In genomic region chr16:13453938-13454553, GRCh38 we compare ENCODE assay signal across 8 cellular contexts.
A peak's percentile ranks its signal among the peaks of the same experiment; 100 is the strongest.
DNase-seq lines count a peak whose midpoint lies in the region; ATAC-seq and TF ChIP-seq lines count a peak whose summit lies in the region.

No MANE protein-coding gene starts in this region.

- no peaks in the 10 kb centered on the region for H3K36me3 ChIP-seq in upper lobe of left lung

- no peaks in the 10 kb centered on the region for H3K36me3 Mint-ChIP-seq in activated naive CD4-positive, alpha-beta T cell treated with anti-CD3 and anti-CD28 coated beads, Interleukin-2, amount 10 ng/mL, durations not matched to agents 7 days and 5 days
- no peaks in the 10 kb centered on the region for H3K36me3 Mint-ChIP-seq in activated CD8-positive, alpha-beta memory T cell treated with anti-CD3 and anti-CD28 coated beads, Interleukin-2, amount 10 ng/mL, durations not matched to agents 7 days and 5 days

- H3K27me3 Mint-ChIP-seq in activated naive CD4-positive, alpha-beta T cell treated with anti-CD3 and anti-CD28 coated beads, Interleukin-2, amount 10 ng/mL, durations not matched to agents 7 days and 5 days = no peaks in the 10 kb centered on the region
- H3K27me3 Mint-ChIP-seq in activated CD8-positive, alpha-beta memory T cell treated with anti-CD3 and anti-CD28 coated beads, Interleukin-2, amount 10 ng/mL, durations not matched to agents 7 days and 5 days = no peaks in the 10 kb centered on the region

- no peaks in the 10 kb centered on the region for H3K9me3 ChIP-seq in upper lobe of left lung

- TF ChIP-seq CTCF in upper lobe of left lung (IDR thresholded peaks at IDR 0.05) = peak in 3 of 6 experiments; percentile 16 to 31 (median 30)

- H3K4me1 ChIP-seq in upper lobe of left lung = no peaks in the 10 kb centered on the region

- H3K4me1 Mint-ChIP-seq in activated naive CD4-positive, alpha-beta T cell treated with anti-CD3 and anti-CD28 coated beads, Interleukin-2, amount 10 ng/mL, durations not matched to agents 7 days and 5 days = no peaks in the 10 kb centered on the region
- H3K4me1 Mint-ChIP-seq in activated CD8-positive, alpha-beta memory T cell treated with anti-CD3 and anti-CD28 coated beads, Interleukin-2, amount 10 ng/mL, durations not matched to agents 7 days and 5 days = no peaks in the 10 kb centered on the region

- H3K27ac Mint-ChIP-seq in activated naive CD4-positive, alpha-beta T cell treated with anti-CD3 and anti-CD28 coated beads, Interleukin-2, amount 10 ng/mL, durations not matched to agents 7 days and 5 days = no peak overlapping the region
- no peak overlapping the region for H3K27ac Mint-ChIP-seq in activated CD8-positive, alpha-beta memory T cell treated with anti-CD3 and anti-CD28 coated beads, Interleukin-2, amount 10 ng/mL, durations not matched to agents 7 days and 5 days

- H3K9me3 Mint-ChIP-seq in activated naive CD4-positive, alpha-beta T cell treated with anti-CD3 and anti-CD28 coated beads, Interleukin-2, amount 10 ng/mL, durations not matched to agents 7 days and 5 days = no peaks in the 10 kb centered on the region
- H3K9me3 Mint-ChIP-seq in activated CD8-positive, alpha-beta memory T cell treated with anti-CD3 and anti-CD28 coated beads, Interleukin-2, amount 10 ng/mL, durations not matched to agents 7 days and 5 days (ENCODE audit: low read depth) = no peaks in the 10 kb centered on the region

- no peak for ATAC-seq in activated CD8-positive, alpha-beta memory T cell treated with anti-CD3 and anti-CD28 coated beads, Interleukin-2, amount 10 ng/mL, durations not matched to agents 7 days and 5 days
- ATAC-seq in HG03354 (IDR thresholded peaks at IDR 0.05; ENCODE audit: poor library complexity, severe bottlenecking, unreplicated experiment) (no peak), upper lobe of left lung (ENCODE audit: low FRiP score in 2 of 2) (no peak)

- no peak for TF ChIP-seq EP300 in upper lobe of left lung (IDR thresholded peaks at IDR 0.05)

- no peak for TF ChIP-seq POLR2A in upper lobe of left lung (IDR thresholded peaks at IDR 0.05)

- DNase-seq in activated naive CD4-positive, alpha-beta T cell treated with anti-CD3 and anti-CD28 coated beads, Interleukin-2, amount 10 ng/mL, durations not matched to agents 7 days and 5 days = peak; percentile 34
- DNase-seq in activated naive CD4-positive, alpha-beta T cell treated with anti-CD3 and anti-CD28 coated beads, Interleukin-2, amount 50 U/mL, for 16 hours = no peak
- DNase-seq in NCI-H2029 (lab: John Stamatoyannopoulos, UW) (peak; percentile 45), astrocyte of the hippocampus (ENCODE audit: low read depth, low spot score) (peak; percentile 53), middle frontal gyrus (ENCODE audit: extremely low spot score, low spot score) (peak; percentile 11), upper lobe of left lung (no peak)
- DNase-seq in activated CD8-positive, alpha-beta memory T cell treated with anti-CD3 and anti-CD28 coated beads, Interleukin-2, amount 10 ng/mL, durations not matched to agents 7 days and 5 days = no peak

- no peaks in the 10 kb centered on the region for H3K27me3 ChIP-seq in upper lobe of left lung

- H3K4me3 ChIP-seq in upper lobe of left lung = no peak overlapping the region

- H3K4me3 Mint-ChIP-seq in activated naive CD4-positive, alpha-beta T cell treated with anti-CD3 and anti-CD28 coated beads, Interleukin-2, amount 10 ng/mL, durations not matched to agents 7 days and 5 days = no peak overlapping the region
- no peak overlapping the region for H3K4me3 Mint-ChIP-seq in activated CD8-positive, alpha-beta memory T cell treated with anti-CD3 and anti-CD28 coated beads, Interleukin-2, amount 10 ng/mL, durations not matched to agents 7 days and 5 days

- WGBS in upper lobe of left lung, 2 donors = 59 to 61% methylated on average over 10 of the region's 10 CpGs

- H3K27ac ChIP-seq in upper lobe of left lung = no peak overlapping the region

- CTCF ChIA-PET in activated naive CD4-positive, alpha-beta T cell treated with anti-CD3 and anti-CD28 coated beads, Interleukin-2, amount 10 ng/mL, durations not matched to agents 7 days and 5 days (lab: Charles Lee) = interaction anchor here (1.0 to 3.3 kb wide), 4 partner anchors 10 to 1359 kb away, joined by 3 to 22 read pairs (median 4); no protein-coding TSS in a partner anchor
- CTCF ChIA-PET in activated CD8-positive, alpha-beta memory T cell treated with anti-CD3 and anti-CD28 coated beads, Interleukin-2, amount 10 ng/mL, durations not matched to agents 7 days and 5 days (lab: Charles Lee) = interaction anchor here (0.8 to 1.7 kb wide), 2 partner anchors 1055 to 1359 kb away, joined by 3 to 8 read pairs; no protein-coding TSS in a partner anchor

Comparison
In these comparisons a context has a peak if more than half of its experiments do, and no peak if none do; other contexts are left out.
1. DNase-seq: peak in activated naive CD4-positive, alpha-beta T cell treated with anti-CD3 and anti-CD28 coated beads, Interleukin-2, amount 10 ng/mL, durations not matched to agents 7 days and 5 days (single experiment), NCI-H2029 (single experiment), astrocyte of the hippocampus (single experiment) and middle frontal gyrus (single experiment); none in activated naive CD4-positive, alpha-beta T cell treated with anti-CD3 and anti-CD28 coated beads, Interleukin-2, amount 50 U/mL, for 16 hours (single experiment), activated CD8-positive, alpha-beta memory T cell treated with anti-CD3 and anti-CD28 coated beads, Interleukin-2, amount 10 ng/mL, durations not matched to agents 7 days and 5 days (single experiment) and upper lobe of left lung (0 of 2).